Comparison of ENCODE assay signal across 7 cellular contexts in genomic region chr3:136042608-136043221, GRCh38.
A peak's percentile ranks its signal among the peaks of the same experiment; 100 is the strongest.
DNase-seq lines count a peak whose midpoint lies in the region; ATAC-seq and TF ChIP-seq lines count a peak whose summit lies in the region.

No MANE protein-coding gene starts in this region.

- no peaks in the 10 kb centered on the region for H3K9me3 ChIP-seq in SU-DHL-6 (ENCODE audit: insufficient read depth, low read length)

- H3K9ac ChIP-seq in SU-DHL-6 (ENCODE audit: low read length) = no peak overlapping the region

- no peak overlapping the region for H3K4me3 ChIP-seq in SU-DHL-6 (ENCODE audit: insufficient read depth, low read length, poor library complexity, severe bottlenecking)
- no peak overlapping the region for H3K4me3 ChIP-seq in retinal pigment epithelial cell (ENCODE audit: low read length)

- TF ChIP-seq CTCF in GM12873 (IDR thresholded peaks at IDR 0.05; ENCODE audit: insufficient read depth, low read depth, low read length, missing control alignments) = peak; percentile 49
- peak; percentile 56 for TF ChIP-seq CTCF in SU-DHL-6 (IDR thresholded peaks at IDR 0.05; ENCODE audit: insufficient read depth, low read length, poor library complexity, severe bottlenecking)
- peak; percentile 56 for TF ChIP-seq CTCF in retinal pigment epithelial cell (conservative IDR thresholded peaks at IDR 0.05; ENCODE audit: low read depth, low read length)

- no peak for ATAC-seq in HG03039 (IDR thresholded peaks at IDR 0.05; ENCODE audit: unreplicated experiment)

- no peaks in the 10 kb centered on the region for H4K20me1 ChIP-seq in SU-DHL-6 (ENCODE audit: low read depth, low read length)

- H2AFZ ChIP-seq in SU-DHL-6 (ENCODE audit: low read depth, low read length, severe bottlenecking) = no peak overlapping the region

- no peaks in the 10 kb centered on the region for H3F3A ChIP-seq in SU-DHL-6 (ENCODE audit: insufficient read depth)

- no peaks in the 10 kb centered on the region for H3K9me2 ChIP-seq in SU-DHL-6 (replicated peaks; ENCODE audit: insufficient read depth, low read length)

- DNase-seq in NCI-H1105 treated with DMSO at 0.1 percent for 48 hours (lab: John Stamatoyannopoulos, UW) (peak; percentile 80), globus pallidus (ENCODE audit: low spot score) (peak; percentile 64), retinal pigment epithelial cell (ENCODE audit: low read depth) (peak; percentile 11), GF-D8 (lab: John Stamatoyannopoulos, UW) (no peak)

- no peaks in the 10 kb centered on the region for H3K36me3 ChIP-seq in SU-DHL-6 (ENCODE audit: low read length)

- H3K79me2 ChIP-seq in SU-DHL-6 (ENCODE audit: insufficient read depth, low read length) = no peaks in the 10 kb centered on the region

- no peak overlapping the region for H3K27ac ChIP-seq in SU-DHL-6 (ENCODE audit: low read depth, low read length)

- no peak overlapping the region for H3K4me2 ChIP-seq in SU-DHL-6 (ENCODE audit: low read depth, low read length, poor library complexity, severe bottlenecking)

- H3K27me3 ChIP-seq in SU-DHL-6 (ENCODE audit: low read length) = no peaks in the 10 kb centered on the region
